In the genomic region with DNA sequence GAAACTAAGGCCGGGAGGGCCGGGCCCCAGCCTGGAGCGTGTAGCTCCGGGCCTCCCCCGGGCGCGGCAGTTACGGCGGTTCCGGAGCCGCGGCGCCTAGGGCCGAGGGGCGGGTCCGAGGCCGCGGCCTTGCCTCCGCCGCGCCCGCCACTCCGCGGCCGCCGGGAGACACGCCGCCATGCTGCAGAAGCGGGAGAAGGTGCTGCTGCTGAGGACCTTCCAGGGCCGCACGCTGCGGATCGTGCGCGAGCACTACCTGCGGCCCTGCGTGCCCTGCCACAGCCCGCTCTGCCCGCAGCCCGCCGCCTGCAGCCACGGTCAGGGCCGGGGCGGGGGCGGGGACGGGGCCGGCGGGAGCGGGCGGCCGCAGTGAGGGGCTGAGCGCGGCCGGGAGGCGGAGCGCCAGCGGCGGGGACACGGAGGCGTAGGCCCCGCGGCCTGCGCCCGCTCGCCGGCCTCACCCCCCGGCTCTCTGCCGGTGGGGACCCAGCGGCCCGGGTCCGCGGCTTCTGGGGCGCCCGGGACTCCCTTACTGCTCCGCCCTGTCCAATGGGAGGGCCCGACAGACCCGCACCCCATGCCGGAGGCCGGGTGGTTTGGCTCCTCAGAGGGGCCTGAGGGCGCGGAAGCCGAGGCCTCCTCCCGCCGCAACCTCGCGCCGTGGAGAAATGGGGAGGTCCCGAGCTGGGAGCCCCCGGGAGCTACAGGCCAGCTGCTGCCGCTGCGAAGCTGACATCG, we compare ENCODE assay signal across 1 cellular context.
TF ChIP-seq lines count a peak whose summit lies in the region.

A gene (plus strand): TSS at position 150 of the 738 bp plus-strand sequence. CDS start 29 bp downstream, at position 179.

TF ChIP-seq in K562, 482 proteins besides CTCF, POLR2A, EP300 and RAD21 (continued from another document):
- TF ChIP-seq, protein P1, sequence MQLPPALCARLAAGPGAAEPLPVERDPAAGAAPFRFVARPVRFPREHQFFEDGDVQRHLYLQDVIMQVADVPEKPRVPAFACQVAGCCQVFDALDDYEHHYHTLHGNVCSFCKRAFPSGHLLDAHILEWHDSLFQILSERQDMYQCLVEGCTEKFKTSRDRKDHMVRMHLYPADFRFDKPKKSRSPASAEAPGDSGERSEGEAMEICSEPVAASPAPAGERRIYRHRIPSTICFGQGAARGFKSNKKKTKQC (CRISPR knock-in tag; IDR thresholded peaks at IDR 0.05), result peak; percentile 24; the same call in 1 of the 2 replicates
- TF ChIP-seq, protein P2, sequence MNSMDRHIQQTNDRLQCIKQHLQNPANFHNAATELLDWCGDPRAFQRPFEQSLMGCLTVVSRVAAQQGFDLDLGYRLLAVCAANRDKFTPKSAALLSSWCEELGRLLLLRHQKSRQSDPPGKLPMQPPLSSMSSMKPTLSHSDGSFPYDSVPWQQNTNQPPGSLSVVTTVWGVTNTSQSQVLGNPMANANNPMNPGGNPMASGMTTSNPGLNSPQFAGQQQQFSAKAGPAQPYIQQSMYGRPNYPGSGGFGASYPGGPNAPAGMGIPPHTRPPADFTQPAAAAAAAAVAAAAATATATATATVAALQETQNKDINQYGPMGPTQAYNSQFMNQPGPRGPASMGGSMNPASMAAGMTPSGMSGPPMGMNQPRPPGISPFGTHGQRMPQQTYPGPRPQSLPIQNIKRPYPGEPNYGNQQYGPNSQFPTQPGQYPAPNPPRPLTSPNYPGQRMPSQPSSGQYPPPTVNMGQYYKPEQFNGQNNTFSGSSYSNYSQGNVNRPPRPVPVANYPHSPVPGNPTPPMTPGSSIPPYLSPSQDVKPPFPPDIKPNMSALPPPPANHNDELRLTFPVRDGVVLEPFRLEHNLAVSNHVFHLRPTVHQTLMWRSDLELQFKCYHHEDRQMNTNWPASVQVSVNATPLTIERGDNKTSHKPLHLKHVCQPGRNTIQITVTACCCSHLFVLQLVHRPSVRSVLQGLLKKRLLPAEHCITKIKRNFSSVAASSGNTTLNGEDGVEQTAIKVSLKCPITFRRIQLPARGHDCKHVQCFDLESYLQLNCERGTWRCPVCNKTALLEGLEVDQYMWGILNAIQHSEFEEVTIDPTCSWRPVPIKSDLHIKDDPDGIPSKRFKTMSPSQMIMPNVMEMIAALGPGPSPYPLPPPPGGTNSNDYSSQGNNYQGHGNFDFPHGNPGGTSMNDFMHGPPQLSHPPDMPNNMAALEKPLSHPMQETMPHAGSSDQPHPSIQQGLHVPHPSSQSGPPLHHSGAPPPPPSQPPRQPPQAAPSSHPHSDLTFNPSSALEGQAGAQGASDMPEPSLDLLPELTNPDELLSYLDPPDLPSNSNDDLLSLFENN (IDR thresholded peaks at IDR 0.05; ENCODE audit: low read depth in 2 of 2, low read length in 2 of 2), result 0 out of 4 replicates have a peak, but pooled peaks of 1 of the 2 experiments have one; percentile 34
- TF ChIP-seq EP400 (IDR thresholded peaks at IDR 0.05), result no peak
- TF ChIP-seq KDM5B (IDR thresholded peaks at IDR 0.05; ENCODE audit: insufficient replicate concordance, low read depth, low read length), result peak; percentile 51
- TF ChIP-seq HMG20B (CRISPR knock-in tag; IDR thresholded peaks at IDR 0.05), result no peak
- no peak for TF ChIP-seq ZNF197 (CRISPR knock-in tag; IDR thresholded peaks at IDR 0.05; ENCODE audit: low read depth)
- no peak for TF ChIP-seq ZEB2 (IDR thresholded peaks at IDR 0.05)
- TF ChIP-seq, protein P3, sequence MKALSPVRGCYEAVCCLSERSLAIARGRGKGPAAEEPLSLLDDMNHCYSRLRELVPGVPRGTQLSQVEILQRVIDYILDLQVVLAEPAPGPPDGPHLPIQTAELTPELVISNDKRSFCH (CRISPR knock-in tag; IDR thresholded peaks at IDR 0.05), result no peak
- TF ChIP-seq, protein P3 (tag; IDR thresholded peaks at IDR 0.05), result no peak
- TF ChIP-seq XRCC3 (IDR thresholded peaks at IDR 0.05), result no peak
- TF ChIP-seq MYC (IDR thresholded peaks at IDR 0.05; ENCODE audit: low read depth, low read length), result peak; percentile 44; the same call in 1 of the 2 replicates
- no peak for TF ChIP-seq MYC (CRISPR knock-in tag; IDR thresholded peaks at IDR 0.05; ENCODE audit: borderline replicate concordance, low read depth)
- TF ChIP-seq, protein P4, sequence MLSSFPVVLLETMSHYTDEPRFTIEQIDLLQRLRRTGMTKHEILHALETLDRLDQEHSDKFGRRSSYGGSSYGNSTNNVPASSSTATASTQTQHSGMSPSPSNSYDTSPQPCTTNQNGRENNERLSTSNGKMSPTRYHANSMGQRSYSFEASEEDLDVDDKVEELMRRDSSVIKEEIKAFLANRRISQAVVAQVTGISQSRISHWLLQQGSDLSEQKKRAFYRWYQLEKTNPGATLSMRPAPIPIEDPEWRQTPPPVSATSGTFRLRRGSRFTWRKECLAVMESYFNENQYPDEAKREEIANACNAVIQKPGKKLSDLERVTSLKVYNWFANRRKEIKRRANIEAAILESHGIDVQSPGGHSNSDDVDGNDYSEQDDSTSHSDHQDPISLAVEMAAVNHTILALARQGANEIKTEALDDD (IDR thresholded peaks at IDR 0.05), result no peak
- TF ChIP-seq CBX5 (IDR thresholded peaks at IDR 0.05; ENCODE audit: borderline replicate concordance, low read depth), result no peak
- TF ChIP-seq POLR2AphosphoS2 (IDR thresholded peaks at IDR 0.05; ENCODE audit: low read length), result no peak
- TF ChIP-seq HCFC1 (IDR thresholded peaks at IDR 0.05; ENCODE audit: low read depth, low read length), result peak; percentile 15; the same call in 1 of the 2 replicates
- TF ChIP-seq ZNF77 (CRISPR knock-in tag; IDR thresholded peaks at IDR 0.05), result no peak
